In the genomic region with DNA sequence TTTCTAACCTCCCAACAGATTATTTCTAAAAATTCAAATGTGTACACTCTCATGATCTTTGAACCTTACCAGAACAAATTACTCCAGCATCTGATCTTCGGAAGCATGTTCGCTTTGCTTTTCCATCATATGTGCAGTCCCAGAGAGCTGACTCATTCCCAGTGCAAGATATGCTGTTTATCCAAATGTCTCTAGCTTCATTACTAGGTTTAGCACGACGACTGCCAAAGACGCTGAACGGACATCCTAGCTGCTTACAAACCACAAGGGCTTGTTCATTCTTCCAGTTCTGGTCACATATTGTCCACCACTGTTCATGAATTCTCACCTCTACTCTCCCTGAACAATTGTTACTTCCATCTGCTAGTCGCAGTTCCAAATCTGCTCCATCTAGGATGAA, we compare ENCODE assay signal across 22 cellular contexts. TPM values are rescaled to one million over a fixed set of nuclear protein-coding genes. Genes with fewer than 3 reads are reported as not detected.
DNase-seq lines count a peak whose midpoint lies in the region; ATAC-seq, FAIRE-seq and TF ChIP-seq lines count a peak whose summit lies in the region.
"Had no signal": no experiment of that assay in that cellular context is flagged by ENCODE, and none has a peak within 500 bp of the region (broad histone marks: within the 10 kb centered on the region; RNA-seq: fewer than 3 reads in every experiment).

No MANE protein-coding gene starts in this region.

- no peaks in the 10 kb centered on the region for H3K36me3 ChIP-seq in HepG2 (replicated peaks in 1 of 2; ENCODE audit: control insufficient read depth in 1 of 2, insufficient read depth in 2 of 2, low read length in 2 of 2)
- no peaks in the 10 kb centered on the region for H3K36me3 ChIP-seq in right lobe of liver
- no peaks in the 10 kb centered on the region for H3K36me3 ChIP-seq in astrocyte (ENCODE audit: insufficient read depth, low read length)
- H3K36me3 ChIP-seq in hepatocyte (replicated peaks; ENCODE audit: insufficient read depth, low read depth), result no peaks in the 10 kb centered on the region
- H3K36me3 ChIP-seq in esophagus muscularis mucosa, result no peaks in the 10 kb centered on the region
- no peaks in the 10 kb centered on the region for H3K36me3 ChIP-seq in testis (ENCODE audit: low read depth, missing control alignments)
- H3K36me3 ChIP-seq: SJSA1 had no signal

- TF ChIP-seq POLR2A in HepG2 (IDR thresholded peaks at IDR 0.05; ENCODE audit: insufficient read depth in 1 of 2, low read depth in 2 of 2, low read length in 2 of 2) (no peak), right lobe of liver (IDR thresholded peaks at IDR 0.05) (no peak), esophagus muscularis mucosa (IDR thresholded peaks at IDR 0.05; ENCODE audit: low read depth) (no peak), testis (IDR thresholded peaks at IDR 0.05) (no peak)

- H3K27ac ChIP-seq in HepG2 (ENCODE audit: extremely low read length, insufficient read depth, low read length), result no peak overlapping the region
- H3K27ac ChIP-seq in right lobe of liver, result no peak overlapping the region
- no peak overlapping the region for H3K27ac ChIP-seq in astrocyte (ENCODE audit: low read depth, low read length)
- no peak overlapping the region for H3K27ac ChIP-seq in hepatocyte
- no peak overlapping the region for H3K27ac ChIP-seq in esophagus muscularis mucosa (replicated peaks in 1 of 4)
- H3K27ac ChIP-seq in testis, result no peak overlapping the region
- H3K27ac ChIP-seq: BLaER1 treated with 17β-estradiol and CSF1 and Interleukin-3, amounts not matched to agents 10 nM and 100 nM; RWPE1; SJSA1 had no signal

- H3K27me3 Mint-ChIP-seq in astrocyte (ENCODE audit: low read depth, unreplicated experiment) (no peaks in the 10 kb centered on the region), T-helper 17 cell (peaks cover 15% of the 10 kb centered on the region)

- H3K9ac ChIP-seq in HepG2 (ENCODE audit: insufficient read depth, low read depth, low read length), result no peak overlapping the region
- H3K9ac ChIP-seq in astrocyte (ENCODE audit: low read length), result no peak overlapping the region
- H3K9ac ChIP-seq: BLaER1 treated with 17β-estradiol and CSF1 and Interleukin-3, amounts not matched to agents 10 nM and 100 nM had no signal

- DNase-seq in HepG2 (ENCODE audit: low spot score) (peak; percentile 10), right lobe of liver (no peak), astrocyte (ENCODE audit: low read depth) (no peak), hepatocyte (ENCODE audit: low spot score) (peak; percentile 11), T-helper 17 cell (no peak), esophagus muscularis mucosa (ENCODE audit: extremely low spot score) (no peak), testis (no peak), GM19239 (ENCODE audit: insufficient read length, low spot score) (no peak)
- DNase-seq: CD8-positive, alpha-beta memory T cell; GF-D8; HFFc6; NCI-H1417 treated with DMSO at 0.1 percent for 48 hours; NCI-H1930; NCI-H446; NCI-H69; NK-92 treated with Interleukin-12 subunit alpha and Interleukin-12 subunit beta, amount 100 ng/mL, for 24 hours had no signal

- H3K36me3 Mint-ChIP-seq in astrocyte (ENCODE audit: low read depth, unreplicated experiment) (no peaks in the 10 kb centered on the region), T-helper 17 cell (ENCODE audit: low read depth) (no peaks in the 10 kb centered on the region)
- H3K36me3 Mint-ChIP-seq: CD8-positive, alpha-beta memory T cell had no signal

- no peaks in the 10 kb centered on the region for H3K9me2 ChIP-seq in hepatocyte (replicated peaks; ENCODE audit: insufficient read depth)

- intact Hi-C loops in HepG2 (cut with micrococcal nuclease; ENCODE audit: unreplicated experiment), result no loop called here
- intact Hi-C loops in right lobe of liver (cut with DNase I), result no loop called here
- intact Hi-C loops in esophagus muscularis mucosa (cut with DNase I), result no loop called here
- intact Hi-C loops in testis (cut with DNase I; ENCODE audit: low total_unique reads), result no loop called here

- H3K4me3 Mint-ChIP-seq in astrocyte (ENCODE audit: unreplicated experiment) (no peak overlapping the region), T-helper 17 cell (no peak overlapping the region)
- H3K4me3 Mint-ChIP-seq: CD8-positive, alpha-beta memory T cell; HFFc6 had no signal

- WGBS in HepG2 (ENCODE audit: low lambda C conversion rate), result 2% methylated on average over 7 of the region's 7 CpGs
- WGBS in right lobe of liver (ENCODE audit: insufficient coverage, low coverage, low lambda C conversion rate, missing lambda C conversion rate), result 62% methylated on average over 6 of the region's 7 CpGs
- WGBS in hepatocyte (ENCODE audit: low lambda C conversion rate, missing lambda C conversion rate), result 68% methylated on average over 7 of the region's 7 CpGs
- WGBS in esophagus muscularis mucosa, result 69% methylated on average over 7 of the region's 7 CpGs
- WGBS in testis, 2 donors, result 91 to 92% methylated on average over 7 of the region's 7 CpGs

- H3K9me3 ChIP-seq in HepG2 (ENCODE audit: low read length) (no peaks in the 10 kb centered on the region), right lobe of liver (no peaks in the 10 kb centered on the region), astrocyte (ENCODE audit: insufficient read depth, low read depth, low read length) (no peaks in the 10 kb centered on the region), hepatocyte (ENCODE audit: low read depth) (no peaks in the 10 kb centered on the region), T-helper 17 cell (ENCODE audit: control insufficient read depth, low read length, poor library complexity, severe bottlenecking) (no peaks in the 10 kb centered on the region), esophagus muscularis mucosa (no peaks in the 10 kb centered on the region), testis (no peaks in the 10 kb centered on the region)
- H3K9me3 ChIP-seq: BLaER1 treated with 17β-estradiol and CSF1 and Interleukin-3, amounts not matched to agents 10 nM and 100 nM; SJSA1 had no signal

- no peak overlapping the region for H2AFZ ChIP-seq in HepG2 (ENCODE audit: low read length)
- H2AFZ ChIP-seq in astrocyte (ENCODE audit: low read depth, low read length), result no peak overlapping the region
- no peak overlapping the region for H2AFZ ChIP-seq in hepatocyte

- CTCF ChIA-PET in HepG2 (lab: Yijun Ruan, JAX; ENCODE audit: low intra/inter-chr PET ratio, low total read pairs), result no interaction called here

- in situ Hi-C loops in HepG2 (cut with HindIII; ENCODE audit: extremely low pct_ligation_motif_present, low pct_unique_long_range_greater_than_20kb), result no loop called here

- no TSS peak for BruUV-seq in HepG2 (replicated peaks; lab: Mats Ljungman, UMichigan)

- H3K4me3 ChIP-seq in HepG2 (replicated peaks in 1 of 3; ENCODE audit: insufficient read depth in 1 of 3, low read depth in 2 of 3, low read length in 3 of 3) (no peak overlapping the region), right lobe of liver (no peak overlapping the region), astrocyte (ENCODE audit: insufficient read depth, low read depth, low read length) (no peak overlapping the region), hepatocyte (no peak overlapping the region), esophagus muscularis mucosa (no peak overlapping the region), testis (no peak overlapping the region)
- H3K4me3 ChIP-seq: BLaER1 treated with 17β-estradiol and CSF1 and Interleukin-3, amounts not matched to agents 10 nM and 100 nM; SJSA1 had no signal

- ATAC-seq in HepG2, result no peak; the same call in 2 of the 3 replicates
- no peak for ATAC-seq in right lobe of liver
- ATAC-seq in T-helper 17 cell, result no peak

- TF ChIP-seq CTCF in HepG2 (CRISPR knock-in tag; IDR thresholded peaks at IDR 0.05) (no peak), right lobe of liver (IDR thresholded peaks at IDR 0.05) (no peak), astrocyte (IDR thresholded peaks at IDR 0.05; ENCODE audit: insufficient read depth, low read depth, low read length) (no peak), hepatocyte (IDR thresholded peaks at IDR 0.05; ENCODE audit: poor library complexity) (no peak), esophagus muscularis mucosa (IDR thresholded peaks at IDR 0.05) (no peak), testis (IDR thresholded peaks at IDR 0.05) (no peak)

- H3K4me1 Mint-ChIP-seq in astrocyte (ENCODE audit: low read depth, unreplicated experiment) (peaks cover 4% of the 10 kb centered on the region), T-helper 17 cell (no peaks in the 10 kb centered on the region)
- H3K4me1 Mint-ChIP-seq: CD8-positive, alpha-beta memory T cell had no signal

- H3K27ac Mint-ChIP-seq in astrocyte (ENCODE audit: unreplicated experiment) (no peak overlapping the region), T-helper 17 cell (no peak overlapping the region)
- H3K27ac Mint-ChIP-seq: CD8-positive, alpha-beta memory T cell; HFFc6 had no signal

- TF ChIP-seq EP300 in HepG2 (IDR thresholded peaks at IDR 0.05; ENCODE audit: low read depth in 2 of 2, low read length in 2 of 2), result no peak
- no peak for TF ChIP-seq EP300 in HepG2 (CRISPR knock-in tag; IDR thresholded peaks at IDR 0.05; ENCODE audit: borderline replicate concordance)
- no peak for TF ChIP-seq EP300 in esophagus muscularis mucosa (IDR thresholded peaks at IDR 0.05)

- H4K20me1 ChIP-seq in HepG2 (ENCODE audit: insufficient read depth, low read length), result no peaks in the 10 kb centered on the region
- H4K20me1 ChIP-seq in astrocyte (ENCODE audit: insufficient read depth, low read length), result no peaks in the 10 kb centered on the region
- no peaks in the 10 kb centered on the region for H4K20me1 ChIP-seq in hepatocyte (ENCODE audit: insufficient read depth, poor library complexity, severe bottlenecking)

- H3K79me2 ChIP-seq in HepG2 (ENCODE audit: insufficient read depth, low read length) (no peaks in the 10 kb centered on the region), astrocyte (ENCODE audit: insufficient read depth, low read length) (no peaks in the 10 kb centered on the region), hepatocyte (no peaks in the 10 kb centered on the region)

- no peak overlapping the region for H3K4me2 ChIP-seq in HepG2 (ENCODE audit: low read depth, low read length)
- H3K4me2 ChIP-seq in astrocyte (ENCODE audit: low read length), result no peak overlapping the region
- H3K4me2 ChIP-seq in hepatocyte, result no peak overlapping the region

- H3K4me1 ChIP-seq in HepG2 (ENCODE audit: insufficient read depth, low read length), result peaks cover 7% of the 10 kb centered on the region; the same call in 1 of the 2 replicates
- H3K4me1 ChIP-seq in right lobe of liver, result no peaks in the 10 kb centered on the region
- no peaks in the 10 kb centered on the region for H3K4me1 ChIP-seq in astrocyte (ENCODE audit: insufficient read depth, low read length)
- no peaks in the 10 kb centered on the region for H3K4me1 ChIP-seq in hepatocyte (ENCODE audit: insufficient read depth)
- no peaks in the 10 kb centered on the region for H3K4me1 ChIP-seq in esophagus muscularis mucosa
- H3K4me1 ChIP-seq in testis, result no peaks in the 10 kb centered on the region
- H3K4me1 ChIP-seq: SJSA1 had no signal

- no peaks in the 10 kb centered on the region for H3K27me3 ChIP-seq in HepG2 (ENCODE audit: control insufficient read depth in 1 of 2, insufficient read depth in 2 of 2, low read length in 2 of 2)
- H3K27me3 ChIP-seq in right lobe of liver, result no peaks in the 10 kb centered on the region
- no peaks in the 10 kb centered on the region for H3K27me3 ChIP-seq in astrocyte (ENCODE audit: insufficient read depth, low read length)
- H3K27me3 ChIP-seq in hepatocyte, result no peaks in the 10 kb centered on the region
- H3K27me3 ChIP-seq in esophagus muscularis mucosa, result no peaks in the 10 kb centered on the region
- H3K27me3 ChIP-seq in testis, result no peaks in the 10 kb centered on the region
- H3K27me3 ChIP-seq: BLaER1 treated with 17β-estradiol and CSF1 and Interleukin-3, amounts not matched to agents 10 nM and 100 nM; SJSA1 had no signal

- no peaks in the 10 kb centered on the region for H3K9me3 Mint-ChIP-seq in astrocyte (ENCODE audit: unreplicated experiment)
- H3K9me3 Mint-ChIP-seq: CD8-positive, alpha-beta memory T cell; HFFc6 had no signal

- POLR2A ChIA-PET in HepG2 (lab: Yijun Ruan, JAX), result no interaction called here

- TF ChIP-seq RAD21 in HepG2 (CRISPR knock-in tag; IDR thresholded peaks at IDR 0.05), result no peak

- no peak for FAIRE-seq in HepG2 (lab: Jason Lieb, UNC)
- peak; percentile 20 for FAIRE-seq in astrocyte (lab: Jason Lieb, UNC)
- no peak for FAIRE-seq in GM19239 (lab: Jason Lieb, UNC)
- FAIRE-seq: GM12892, H54 had no signal

RNA-seq across cellular contexts. Expression of gene CD163L1, which starts 40.5 kb away (rescaled TPM):
- 6.8 and 9.4 TPM in 2 replicates for total RNA-seq in HepG2 (2016; rRNA removed; fragmentation: Illumina TruSeq; extraction: Trizol)
- 3.7 and 9.2 TPM in 2 replicates for total RNA-seq in HepG2 (2016; cell fraction: cytosol; rRNA removed; fragmentation: Illumina TruSeq; extraction: Trizol; ENCODE audit: low read depth)
- total RNA-seq in HepG2 (2016; cell fraction: insoluble cytoplasmic fraction; rRNA removed; fragmentation: Illumina TruSeq; extraction: Trizol), result 6.1 and 10.0 TPM in 2 replicates
- 4.9 and 6.9 TPM in 2 replicates for total RNA-seq in HepG2 (2016; cell fraction: membrane; rRNA removed; fragmentation: Illumina TruSeq; extraction: Trizol)
- 3.2 and 6.0 TPM in 2 replicates for total RNA-seq in HepG2 (2016; cell fraction: nucleus; rRNA removed; fragmentation: Illumina TruSeq; extraction: Trizol)
- 3.1 and 3.4 TPM in 2 replicates for polyA plus RNA-seq in HepG2 (2011; rRNA removed)
- polyA plus RNA-seq in HepG2 (2011; cell fraction: cytosol; rRNA removed), result 1.2 and 2.6 TPM in 2 replicates
- 1.7 and 1.8 TPM in 2 replicates for polyA plus RNA-seq in HepG2 (2011; cell fraction: nucleus; rRNA removed)
- 2.9 and 5.0 TPM in 2 replicates for polyA plus RNA-seq in HepG2 (2012)
- polyA plus RNA-seq in HepG2 (2016; cell fraction: cytosol; fragmentation: Illumina TruSeq; extraction: Trizol; ENCODE audit: low read depth), result 4.8 and 7.7 TPM in 2 replicates
- 6.3 and 8.9 TPM in 2 replicates for polyA plus RNA-seq in HepG2 (2016; cell fraction: insoluble cytoplasmic fraction; fragmentation: Illumina TruSeq; extraction: Trizol; ENCODE audit: low read depth)
- polyA plus RNA-seq in HepG2 (2016; cell fraction: membrane; fragmentation: Illumina TruSeq; extraction: Trizol; ENCODE audit: low read depth), result 2.7 and 4.6 TPM in 2 replicates
- polyA plus RNA-seq in HepG2 (2016; cell fraction: nucleus; fragmentation: Illumina TruSeq; extraction: Trizol; ENCODE audit: insufficient read depth, low read depth), result 5.8 and 10.3 TPM in 2 replicates
- 0.42 and 0.58 TPM in 2 replicates for polyA minus RNA-seq in HepG2 (2011; rRNA and poly(A)+ RNA removed; ENCODE audit: low replicate concordance)
- 0.62 and 0.89 TPM in 2 replicates for polyA minus RNA-seq in HepG2 (2011; cell fraction: cytosol; rRNA and poly(A)+ RNA removed)
- polyA minus RNA-seq in HepG2 (2011; cell fraction: nucleus; rRNA and poly(A)+ RNA removed), result 12.6 and 12.7 TPM in 2 replicates
- total RNA-seq in right lobe of liver, result 1 to 10 TPM in 4 of 6 experiments, under 1 TPM in 2; 0.26 to 4.8 (median 1.2) TPM
- 1.3 and 1.6 TPM in 2 replicates for total RNA-seq in astrocyte
- total RNA-seq in hepatocyte, result 0.84 and 1.7 TPM in 2 replicates
- 0.71 TPM in 1 of 2 replicates, not detected in the other for polyA plus RNA-seq in hepatocyte
- under 1 TPM in 1 of 2 donors, not detected in 1; 0.08 TPM for total RNA-seq in T-helper 17 cell
- 1 to 10 TPM; 1.3 to 2.9 (median 1.6) TPM for total RNA-seq in esophagus muscularis mucosa
- 10 to 100 TPM; 14.1 to 24.6 TPM for total RNA-seq in testis
- 8.8 TPM for polyA plus RNA-seq in testis (ENCODE audit: insufficient read depth, low read depth, low replicate concordance)
- total RNA-seq: OCI-LY7 had no signal
- polyA plus RNA-seq: CD8-positive, alpha-beta memory T cell had no signal

Comparison
In these comparisons a context has a peak if more than half of its experiments do, and no peak if none do; other contexts are left out.
1. DNase-seq: peak in HepG2 (single experiment) and hepatocyte (single experiment); none in right lobe of liver (0 of 3), astrocyte (single experiment), T-helper 17 cell (0 of 3), esophagus muscularis mucosa (single experiment), testis (single experiment) and GM19239 (single experiment).